ENCODE assay signal across 8 cellular contexts in genomic region chr17:82963104-82963950, GRCh38.
DNase-seq lines count a peak whose midpoint lies in the region; ATAC-seq and TF ChIP-seq lines count a peak whose summit lies in the region.

No MANE protein-coding gene starts in this region.

- no peaks in the 10 kb centered on the region for H3K9me3 ChIP-seq in cardiac muscle cell (ENCODE audit: low read depth)

- H3K27ac ChIP-seq in cardiac muscle cell: no peak overlapping the region

- no peaks in the 10 kb centered on the region for H3K4me1 ChIP-seq in cardiac muscle cell (ENCODE audit: low read depth)

- no peaks in the 10 kb centered on the region for H3K27me3 ChIP-seq in cardiac muscle cell

- ATAC-seq in omental fat pad (ENCODE audit: low FRiP score) (peak; percentile 57), GM19035 (IDR thresholded peaks at IDR 0.05; ENCODE audit: unreplicated experiment) (no peak), GM18505 (IDR thresholded peaks at IDR 0.05; ENCODE audit: unreplicated experiment) (no peak)

- peak; percentile 81 for DNase-seq in EL
- peak; percentile 10 for DNase-seq in NCI-H1105 treated with DMSO at 0.1 percent for 48 hours (lab: John Stamatoyannopoulos, UW)
- DNase-seq in activated gamma-delta T cell treated with anti-CD3 and anti-CD28 coated beads, Interleukin-2, amount 50 U/mL, for 16 hours (ENCODE audit: low read depth): peak; percentile 6
- DNase-seq in cardiac muscle cell (ENCODE audit: low read depth in 1 of 2, low spot score in 1 of 2): peak; percentile 86 to 87
- DNase-seq in omental fat pad (ENCODE audit: low spot score): no peak
- no peak for DNase-seq in NCI-H2227 (lab: John Stamatoyannopoulos, UW; ENCODE audit: unreplicated experiment)

- H3K36me3 ChIP-seq in cardiac muscle cell: no peaks in the 10 kb centered on the region

- no peak overlapping the region for H3K4me3 ChIP-seq in cardiac muscle cell

- no peak for TF ChIP-seq POLR2A in GM18505 (IDR thresholded peaks at IDR 0.05; ENCODE audit: borderline replicate concordance, extremely low read depth, insufficient read depth, insufficient read length)

- TF ChIP-seq CTCF in cardiac muscle cell (IDR thresholded peaks at IDR 0.05; ENCODE audit: low read depth, low read length) (peak; percentile 89), omental fat pad (IDR thresholded peaks at IDR 0.05) (peak in 2 of 3 donors; percentile 38 to 41)

Comparison
In these comparisons a context has a peak if more than half of its experiments do, and no peak if none do; other contexts are left out.
1. DNase-seq: peak in EL (single experiment), NCI-H1105 treated with DMSO at 0.1 percent for 48 hours (single experiment), activated gamma-delta T cell treated with anti-CD3 and anti-CD28 coated beads, Interleukin-2, amount 50 U/mL, for 16 hours (single experiment) and cardiac muscle cell (2 of 2); none in omental fat pad (single experiment) and NCI-H2227 (single experiment).